In genomic region chr1:237429252-237429651, GRCh38 we compare ENCODE assay signal across 13 cellular contexts.
"Had no signal": no experiment of that assay in that cellular context is flagged by ENCODE, and none has a peak within 500 bp of the region (broad histone marks: within the 10 kb centered on the region; RNA-seq: fewer than 3 reads in every experiment).

No MANE protein-coding gene starts in this region.

- H3K36me3 ChIP-seq: left lung, neutrophil had no signal

- H3K4me1 ChIP-seq: left lung, psoas muscle had no signal

- ATAC-seq: esophagus mucosa, left lung, psoas muscle had no signal

- DNase-seq: effector memory CD4-positive, alpha-beta T cell; immature natural killer cell; left lung; mesenchymal stem cell; naive B cell; nephron progenitor cell; psoas muscle; small intestine; stimulated activated CD4-positive, alpha-beta T cell treated with anti-CD3 and anti-CD28 coated beads, Interleukin-12 subunit alpha, Interleukin-12 subunit beta, amount 100 ng/mL, for 4 hours; stimulated activated naive CD4-positive, alpha-beta T cell treated with Interleukin-2 at 50 U/mL for 16 hours had no signal

- H3K27ac ChIP-seq: left lung, neutrophil, psoas muscle had no signal

- H3K9me3 ChIP-seq: left lung, neutrophil, psoas muscle had no signal

- H3K4me3 ChIP-seq: left lung, lung, psoas muscle had no signal

- H3K27me3 ChIP-seq: left lung, neutrophil had no signal
